ENCODE assay signal across 1 cellular context in the genomic region with DNA sequence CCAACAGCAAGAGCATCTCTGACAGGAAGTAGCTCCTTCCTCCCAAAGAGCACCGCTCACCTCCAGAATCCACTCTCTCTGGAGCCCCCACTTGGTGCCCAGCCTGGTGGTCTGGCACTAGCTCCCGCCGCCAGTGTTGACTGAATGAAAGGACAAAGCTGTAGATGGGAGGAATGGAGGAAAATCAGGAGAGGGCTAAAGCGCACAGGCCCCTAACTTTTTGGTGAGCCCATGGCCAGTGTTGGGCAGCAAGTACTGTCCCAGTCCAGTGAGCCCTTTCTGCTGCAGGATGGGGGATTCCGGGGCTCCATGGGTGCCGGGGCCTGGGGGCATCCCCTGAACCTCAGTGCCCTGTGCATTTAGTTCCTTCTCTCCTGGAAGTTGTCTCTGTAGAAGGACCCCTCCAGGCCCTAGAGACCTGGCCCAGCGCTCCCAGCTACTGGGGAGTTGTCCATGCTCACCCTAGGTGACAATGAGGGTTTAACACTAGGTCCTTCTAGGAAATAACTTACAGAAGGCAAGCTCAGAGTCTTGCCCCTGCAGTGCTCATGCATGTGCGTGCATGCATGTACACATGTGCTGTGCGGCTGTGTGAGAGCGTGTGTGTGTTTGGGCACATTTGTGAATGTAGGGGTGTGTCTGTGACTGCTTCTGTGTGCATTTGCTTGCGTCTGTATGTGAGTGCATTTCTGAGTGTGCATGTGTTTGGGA.
TF ChIP-seq lines count a peak whose summit lies in the region.

No MANE protein-coding gene starts in this region.

TF ChIP-seq in IMR-90, 13 proteins besides CTCF, POLR2A, EP300 and RAD21:
- TF ChIP-seq RCOR1 (IDR thresholded peaks at IDR 0.05; ENCODE audit: insufficient replicate concordance, low read length) (no peak), CHD1 (IDR thresholded peaks at IDR 0.05; ENCODE audit: low read depth, low read length) (no peak), MAZ (IDR thresholded peaks at IDR 0.05; ENCODE audit: borderline replicate concordance, low read depth, low read length) (no peak), FOS (IDR thresholded peaks at IDR 0.05; ENCODE audit: low read depth, low read length) (no peak), BHLHE40 (IDR thresholded peaks at IDR 0.05; ENCODE audit: low read depth, low read length) (no peak), MXI1 (IDR thresholded peaks at IDR 0.05; ENCODE audit: borderline replicate concordance, low read depth, low read length) (no peak), SMC3 (IDR thresholded peaks at IDR 0.05; ENCODE audit: low read depth, low read length) (no peak), CEBPB (IDR thresholded peaks at IDR 0.05; ENCODE audit: low read depth, low read length) (no peak)
- TF ChIP-seq, protein P1, sequence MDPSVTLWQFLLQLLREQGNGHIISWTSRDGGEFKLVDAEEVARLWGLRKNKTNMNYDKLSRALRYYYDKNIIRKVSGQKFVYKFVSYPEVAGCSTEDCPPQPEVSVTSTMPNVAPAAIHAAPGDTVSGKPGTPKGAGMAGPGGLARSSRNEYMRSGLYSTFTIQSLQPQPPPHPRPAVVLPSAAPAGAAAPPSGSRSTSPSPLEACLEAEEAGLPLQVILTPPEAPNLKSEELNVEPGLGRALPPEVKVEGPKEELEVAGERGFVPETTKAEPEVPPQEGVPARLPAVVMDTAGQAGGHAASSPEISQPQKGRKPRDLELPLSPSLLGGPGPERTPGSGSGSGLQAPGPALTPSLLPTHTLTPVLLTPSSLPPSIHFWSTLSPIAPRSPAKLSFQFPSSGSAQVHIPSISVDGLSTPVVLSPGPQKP (IDR thresholded peaks at IDR 0.05; ENCODE audit: borderline replicate concordance, low read depth, low read length): no peak
TF ChIP-seq in IMR-90: peak in this region for 0.
